Comparison of ENCODE assay signal across 34 cellular contexts in the genomic region with DNA sequence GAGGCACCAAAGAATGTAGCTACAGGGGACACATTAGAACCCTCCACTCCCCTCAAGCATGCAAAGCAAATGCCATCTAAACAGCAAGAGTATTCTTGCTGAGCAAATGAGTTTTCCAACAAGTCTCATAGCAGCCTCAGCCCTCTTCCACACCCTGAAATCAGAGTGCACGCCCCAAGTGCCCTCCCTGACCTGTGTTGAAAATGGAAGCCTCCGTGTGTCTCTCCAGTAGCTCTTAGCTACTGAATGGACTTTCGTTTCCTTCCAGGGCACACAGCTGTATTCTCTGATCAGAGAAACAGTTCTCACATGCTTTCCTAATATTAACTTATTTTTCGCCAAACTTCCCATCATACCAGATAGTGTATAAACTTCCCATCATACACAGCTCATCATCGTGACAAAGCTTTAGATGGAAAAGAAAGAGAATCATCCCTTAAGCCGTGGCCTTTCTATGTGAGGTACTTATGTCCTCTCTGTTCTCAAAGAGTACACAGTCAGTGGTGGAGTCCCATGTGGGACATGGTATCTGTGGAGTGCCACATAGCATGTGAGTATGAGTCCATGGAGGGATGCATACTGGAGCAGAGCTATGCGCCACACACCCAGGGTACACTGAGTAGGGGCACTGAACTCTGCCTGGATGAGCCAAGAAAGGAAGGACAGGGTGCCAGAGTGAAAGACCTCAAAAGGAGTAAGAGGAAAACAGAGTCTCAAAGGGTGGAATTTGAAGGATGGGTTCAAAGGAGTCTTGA.
"Had no signal": no experiment of that assay in that cellular context is flagged by ENCODE, and none has a peak within 500 bp of the region (broad histone marks: within the 10 kb centered on the region; RNA-seq: fewer than 3 reads in every experiment).

No MANE protein-coding gene starts in this region.

- H3K9me3 ChIP-seq: adrenal gland, body of pancreas, breast epithelium had no signal

- H3K4me1 ChIP-seq: adrenal gland, body of pancreas, breast epithelium had no signal

- H3K9me3 Mint-ChIP-seq: activated B cell treated with CpG ODN at 0.5 μM for 24 hours; activated CD4-positive, alpha-beta memory T cell treated with anti-CD3 and anti-CD28 coated beads, Interleukin-2, amount 10 ng/mL, durations not matched to agents 7 days and 5 days; activated CD4-positive, alpha-beta T cell treated with anti-CD3 and anti-CD28 coated beads, Interleukin-2, amount 10 ng/mL, durations not matched to agents 7 days and 5 days; activated naive CD4-positive, alpha-beta T cell treated with anti-CD3 and anti-CD28 coated beads for 36 hours; activated naive CD4-positive, alpha-beta T cell treated with anti-CD3 and anti-CD28 coated beads, Interleukin-2, amount 50 U/mL, for 72 hours; activated naive CD8-positive, alpha-beta T cell treated with anti-CD3 and anti-CD28 coated beads for 36 hours; activated T-cell treated with anti-CD3 and anti-CD28 coated beads, Interleukin-2, amount 50 U/mL, for 4 hours; activated T-cell treated with anti-CD3 and anti-CD28 coated beads, Interleukin-2, amount 50 U/mL, for 72 hours; activated T-helper 1 cell treated with anti-CD3 and anti-CD28 coated beads, Interleukin-12 subunit alpha, Interleukin-12 subunit beta, Interleukin-2, Interleukin-4 antibody, amounts not matched to agents 30 ng/mL and 10 ng/mL and 1 ng/mL, durations not matched to agents 14 hours and 24 hours and 36 hours; activated T-helper 17 cell treated with anti-CD3 and anti-CD28 coated beads, Interleukin-2, amount 50 U/mL, for 72 hours; T-helper 1 cell treated with Interleukin-12 subunit alpha and Interleukin-12 subunit beta and Interleukin-4 antibody, amounts not matched to agents 30 μg/mL and 1 μg/mL, for 36 hours; T-helper 2 cell treated with Interferon-gamma antibody and Interleukin-4, amounts not matched to agents 5 μg/mL and 100 μg/mL, for 36 hours had no signal

- H3K36me3 ChIP-seq: adrenal gland, brain microvascular endothelial cell, breast epithelium had no signal

- H3K4me1 Mint-ChIP-seq: activated B cell treated with CpG ODN at 0.5 μM for 24 hours; activated CD4-positive, alpha-beta memory T cell treated with anti-CD3 and anti-CD28 coated beads, Interleukin-2, amount 10 ng/mL, durations not matched to agents 7 days and 5 days; activated CD4-positive, alpha-beta T cell treated with anti-CD3 and anti-CD28 coated beads, Interleukin-2, amount 10 ng/mL, durations not matched to agents 7 days and 5 days; activated naive CD8-positive, alpha-beta T cell treated with anti-CD3 and anti-CD28 coated beads for 36 hours; activated T-helper 17 cell treated with anti-CD3 and anti-CD28 coated beads, Interleukin-2, amount 50 U/mL, for 72 hours had no signal

- H3K27me3 Mint-ChIP-seq: activated B cell treated with CpG ODN at 0.5 μM for 24 hours had no signal

- H3K27ac ChIP-seq: adrenal gland, body of pancreas, brain microvascular endothelial cell, breast epithelium, VCaP had no signal

- ATAC-seq: activated CD8-positive, alpha-beta T cell treated with anti-CD3 and anti-CD28 coated beads, Interleukin-2, amount 10 ng/mL, durations not matched to agents 7 days and 5 days; activated naive CD4-positive, alpha-beta T cell treated with anti-CD3 and anti-CD28 coated beads, Interleukin-2, amount 50 U/mL, for 72 hours; activated T-cell treated with anti-CD3 and anti-CD28 coated beads, Interleukin-2, amount 50 U/mL, for 4 hours; activated T-cell treated with anti-CD3 and anti-CD28 coated beads, Interleukin-2, amount 50 U/mL, for 72 hours; activated T-helper 17 cell treated with anti-CD3 and anti-CD28 coated beads, Interleukin-2, amount 50 U/mL, for 72 hours; body of pancreas had no signal

- DNase-seq: activated B cell treated with CpG ODN at 0.5 μM for 24 hours; activated CD4-positive, alpha-beta memory T cell treated with anti-CD3 and anti-CD28 coated beads, Interleukin-2, amount 10 ng/mL, durations not matched to agents 7 days and 5 days; activated CD4-positive, alpha-beta T cell treated with anti-CD3 and anti-CD28 coated beads for 48 hours; activated CD4-positive, alpha-beta T cell treated with anti-CD3 and anti-CD28 coated beads, Interleukin-2, amount 10 ng/mL, durations not matched to agents 7 days and 5 days; activated CD4-positive, alpha-beta T cell treated with anti-CD3 and anti-CD28 coated beads, Interleukin-2, amount 50 U/mL, for 48 hours; activated CD4-positive, CD25-positive, alpha-beta regulatory T cell treated with anti-CD3 and anti-CD28 coated beads, Interleukin-2, amount 50 U/mL, for 72 hours; activated CD8-positive, alpha-beta memory T cell treated with anti-CD3 and anti-CD28 coated beads, Interleukin-2, amount 50 U/mL, for 4 hours; activated CD8-positive, alpha-beta T cell treated with anti-CD3 and anti-CD28 coated beads, Interleukin-2, amount 10 ng/mL, durations not matched to agents 7 days and 5 days; activated effector memory CD4-positive, alpha-beta T cell treated with anti-CD3 and anti-CD28 coated beads, Interleukin-2, amount 50 U/mL, for 16 hours; activated gamma-delta T cell treated with Interleukin-2 at 50 U/mL for 16 hours; activated naive CD4-positive, alpha-beta T cell; activated naive CD4-positive, alpha-beta T cell treated with anti-CD3 and anti-CD28 coated beads for 36 hours; activated naive CD4-positive, alpha-beta T cell treated with anti-CD3 and anti-CD28 coated beads, Interleukin-2, amount 50 U/mL, for 16 hours; activated naive CD8-positive, alpha-beta T cell treated with anti-CD3 and anti-CD28 coated beads for 36 hours; activated T-cell treated with anti-CD3 and anti-CD28 coated beads for 4 hours; activated T-cell treated with anti-CD3 and anti-CD28 coated beads, Interleukin-2, amount 50 U/mL, for 1 hour; activated T-cell treated with anti-CD3 and anti-CD28 coated beads, Interleukin-2, amount 50 U/mL, for 4 hours; activated T-cell treated with anti-CD3 and anti-CD28 coated beads, Interleukin-2, amount 50 U/mL, for 72 hours; adrenal gland; amniotic stem cell; aorta; body of pancreas; brain microvascular endothelial cell; central memory CD4-positive, alpha-beta T cell; T-helper 1 cell; T-helper 2 cell; T-helper 9 cell had no signal

- H3K27me3 ChIP-seq: body of pancreas, brain microvascular endothelial cell had no signal

- H3K36me3 Mint-ChIP-seq: activated naive CD4-positive, alpha-beta T cell treated with anti-CD3 and anti-CD28 coated beads, Interleukin-2, amount 50 U/mL, for 72 hours; activated naive CD8-positive, alpha-beta T cell treated with anti-CD3 and anti-CD28 coated beads for 36 hours had no signal

- H3K4me3 Mint-ChIP-seq: activated B cell treated with CpG ODN at 0.5 μM for 24 hours; activated CD4-positive, alpha-beta memory T cell treated with anti-CD3 and anti-CD28 coated beads, Interleukin-2, amount 10 ng/mL, durations not matched to agents 7 days and 5 days; activated CD4-positive, alpha-beta T cell treated with anti-CD3 and anti-CD28 coated beads, Interleukin-2, amount 10 ng/mL, durations not matched to agents 7 days and 5 days; activated CD8-positive, alpha-beta T cell treated with anti-CD3 and anti-CD28 coated beads, Interleukin-2, amount 10 ng/mL, durations not matched to agents 7 days and 5 days; activated naive CD4-positive, alpha-beta T cell treated with anti-CD3 and anti-CD28 coated beads for 36 hours; activated naive CD8-positive, alpha-beta T cell treated with anti-CD3 and anti-CD28 coated beads for 36 hours; activated T-cell treated with anti-CD3 and anti-CD28 coated beads, Interleukin-2, amount 50 U/mL, for 4 hours; activated T-cell treated with anti-CD3 and anti-CD28 coated beads, Interleukin-2, amount 50 U/mL, for 72 hours; activated T-helper 1 cell treated with anti-CD3 and anti-CD28 coated beads, Interleukin-12 subunit alpha, Interleukin-12 subunit beta, Interleukin-2, Interleukin-4 antibody, amounts not matched to agents 30 ng/mL and 10 ng/mL and 1 ng/mL, durations not matched to agents 14 hours and 24 hours and 36 hours; activated T-helper 17 cell treated with anti-CD3 and anti-CD28 coated beads, Interleukin-2, amount 50 U/mL, for 72 hours; T-helper 1 cell treated with Interleukin-12 subunit alpha and Interleukin-12 subunit beta and Interleukin-4 antibody, amounts not matched to agents 30 μg/mL and 1 μg/mL, for 36 hours; T-helper 2 cell treated with Interferon-gamma antibody and Interleukin-4, amounts not matched to agents 5 μg/mL and 100 μg/mL, for 36 hours had no signal

- H3K4me3 ChIP-seq: adrenal gland, body of pancreas, breast epithelium had no signal

- H3K27ac Mint-ChIP-seq: activated B cell treated with CpG ODN at 0.5 μM for 24 hours; activated CD4-positive, alpha-beta memory T cell treated with anti-CD3 and anti-CD28 coated beads, Interleukin-2, amount 10 ng/mL, durations not matched to agents 7 days and 5 days; activated CD4-positive, alpha-beta T cell treated with anti-CD3 and anti-CD28 coated beads, Interleukin-2, amount 10 ng/mL, durations not matched to agents 7 days and 5 days; activated CD8-positive, alpha-beta T cell treated with anti-CD3 and anti-CD28 coated beads, Interleukin-2, amount 10 ng/mL, durations not matched to agents 7 days and 5 days; activated naive CD4-positive, alpha-beta T cell treated with anti-CD3 and anti-CD28 coated beads for 36 hours; activated naive CD4-positive, alpha-beta T cell treated with anti-CD3 and anti-CD28 coated beads, Interleukin-2, amount 50 U/mL, for 72 hours; activated naive CD8-positive, alpha-beta T cell treated with anti-CD3 and anti-CD28 coated beads for 36 hours; activated T-cell treated with anti-CD3 and anti-CD28 coated beads, Interleukin-2, amount 50 U/mL, for 72 hours; activated T-helper 1 cell treated with anti-CD3 and anti-CD28 coated beads, Interleukin-12 subunit alpha, Interleukin-12 subunit beta, Interleukin-2, Interleukin-4 antibody, amounts not matched to agents 30 ng/mL and 10 ng/mL and 1 ng/mL, durations not matched to agents 14 hours and 24 hours and 36 hours; activated T-helper 17 cell treated with anti-CD3 and anti-CD28 coated beads, Interleukin-2, amount 50 U/mL, for 72 hours; T-helper 1 cell treated with Interleukin-12 subunit alpha and Interleukin-12 subunit beta and Interleukin-4 antibody, amounts not matched to agents 30 μg/mL and 1 μg/mL, for 36 hours; T-helper 2 cell treated with Interferon-gamma antibody and Interleukin-4, amounts not matched to agents 5 μg/mL and 100 μg/mL, for 36 hours had no signal
